Comparison of ENCODE assay signal across 9 cellular contexts in the genomic region with DNA sequence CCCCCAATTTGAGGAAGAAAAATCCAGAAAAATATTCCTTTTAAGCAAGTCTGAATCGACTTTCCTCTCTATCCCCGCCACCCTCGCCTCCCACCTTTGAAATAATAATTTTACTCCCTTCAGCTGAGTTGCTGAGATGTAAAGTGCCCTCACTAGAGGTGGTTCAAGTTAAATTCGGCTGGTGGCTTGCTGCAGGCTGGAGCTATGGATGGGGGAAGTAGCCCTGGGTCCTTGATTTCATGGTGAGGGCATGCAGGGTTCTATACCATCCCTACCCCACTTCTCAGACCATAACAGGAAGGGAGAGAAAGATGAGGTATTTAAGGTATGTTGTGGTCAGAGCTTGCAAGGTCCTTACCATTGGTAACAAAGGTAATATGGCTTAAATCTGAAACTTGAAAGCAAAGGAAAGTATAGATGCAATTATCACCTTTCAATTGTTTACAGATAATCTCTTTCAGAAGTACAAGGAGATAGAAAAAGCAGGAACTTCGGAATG.
DNase-seq lines count a peak whose midpoint lies in the region; ATAC-seq and TF ChIP-seq lines count a peak whose summit lies in the region.
"Had no signal": no experiment of that assay in that cellular context is flagged by ENCODE, and none has a peak within 500 bp of the region (broad histone marks: within the 10 kb centered on the region; RNA-seq: fewer than 3 reads in every experiment).

No MANE protein-coding gene starts in this region.

- peak overlapping the region; percentile 26; the same call in 1 of the 2 replicates for H3K4me2 ChIP-seq in SK-N-SH

- H3F3A ChIP-seq in SK-N-SH (replicated peaks; ENCODE audit: insufficient read depth): peaks cover 28% of the 10 kb centered on the region

- H3K9me2 ChIP-seq in SK-N-SH: no peaks in the 10 kb centered on the region

- no peak for ATAC-seq in HG03135 (IDR thresholded peaks at IDR 0.05; ENCODE audit: unreplicated experiment)
- no peak for ATAC-seq in left colon

- H3K27me3 ChIP-seq in SK-N-SH (ENCODE audit: insufficient read depth): no peaks in the 10 kb centered on the region
- no peaks in the 10 kb centered on the region for H3K27me3 ChIP-seq in stomach smooth muscle (ENCODE audit: control insufficient read depth in 1 of 2, insufficient read depth in 2 of 2, low read length in 2 of 2)

- no peaks in the 10 kb centered on the region for H3K79me2 ChIP-seq in SK-N-SH (ENCODE audit: insufficient read depth)

- H3K9ac ChIP-seq in SK-N-SH (no peak overlapping the region), stomach smooth muscle (ENCODE audit: low read length in 2 of 2) (peak overlapping the region in 1 of 2 donors; percentile 22)

- H3K4me1 ChIP-seq in SK-N-SH (ENCODE audit: control insufficient read depth in 1 of 2, insufficient read depth in 2 of 2, low read depth in 1 of 2, low read length in 1 of 2) (peaks cover 0 to 46% of the 10 kb centered on the region in 2 experiments; a peak in 3 of 4 replicates), stomach smooth muscle (ENCODE audit: control insufficient read depth, insufficient read depth, low read length) (peaks cover 9% of the 10 kb centered on the region)

- intact Hi-C loops in left colon (cut with DNase I, micrococcal nuclease): no loop called here

- DNase-seq in NCI-H82 (lab: John Stamatoyannopoulos, UW) (peak; percentile 2), NCI-H82 treated with DMSO at 0.1 percent for 48 hours (lab: John Stamatoyannopoulos, UW; ENCODE audit: unreplicated experiment) (no peak), SK-N-SH (no peak), fibroblast of pulmonary artery (ENCODE audit: low read depth) (peak; percentile 55), left colon (no peak), GM10248 (ENCODE audit: extremely low spot score) (no peak)
- DNase-seq: activated B cell treated with CpG ODN at 0.5 μM for 24 hours had no signal

- TF ChIP-seq RAD21 in SK-N-SH (IDR thresholded peaks at IDR 0.05; ENCODE audit: low read length): no peak

- peak overlapping the region; percentile 75 for H2AFZ ChIP-seq in SK-N-SH (ENCODE audit: low read depth)

- TF ChIP-seq CTCF in SK-N-SH (IDR thresholded peaks at IDR 0.05): no peak
- TF ChIP-seq CTCF in fibroblast of pulmonary artery (IDR thresholded peaks at IDR 0.05; ENCODE audit: low read length, missing control alignments): no peak
- TF ChIP-seq CTCF in GM10248 (IDR thresholded peaks at IDR 0.05; ENCODE audit: control extremely low read depth, extremely low read depth, low read depth, missing control alignments): no peak

- no peaks in the 10 kb centered on the region for H4K20me1 ChIP-seq in SK-N-SH (ENCODE audit: insufficient read depth)

- no peaks in the 10 kb centered on the region for H3K36me3 ChIP-seq in SK-N-SH (replicated peaks in 1 of 2; ENCODE audit: control insufficient read depth in 1 of 2, insufficient read depth in 2 of 2, low read length in 1 of 2)
- no peaks in the 10 kb centered on the region for H3K36me3 ChIP-seq in stomach smooth muscle (ENCODE audit: control insufficient read depth in 2 of 2, insufficient read depth in 2 of 2, low read length in 2 of 2)

- 83% methylated on average over 5 of the region's 5 CpGs for WGBS in SK-N-SH (ENCODE audit: low lambda C conversion rate)

- TF ChIP-seq EP300 in SK-N-SH (IDR thresholded peaks at IDR 0.05; ENCODE audit: borderline replicate concordance in 1 of 2, low read depth in 1 of 2, low read length in 1 of 2): no peak

- POLR2A ChIA-PET in SK-N-SH (lab: Yijun Ruan, JAX): no interaction called here
- POLR2A ChIA-PET in GM10248 (lab: Yijun Ruan, JAX): no interaction called here

- 0 out of 4 replicates have a peak overlapping the region, but pooled peaks of 1 of the 2 experiments have one; percentile 13 for H3K4me3 ChIP-seq in SK-N-SH (ENCODE audit: low read depth in 2 of 2, low read length in 1 of 2)
- H3K4me3 ChIP-seq in fibroblast of pulmonary artery (replicated peaks; ENCODE audit: low read depth, low read length): peak overlapping the region; percentile 66
- H3K4me3 ChIP-seq in stomach smooth muscle (ENCODE audit: low read length in 2 of 2): peak overlapping the region in 1 of 2 donors; percentile 20

- H3K9me3 ChIP-seq in SK-N-SH (no peaks in the 10 kb centered on the region), stomach smooth muscle (ENCODE audit: control insufficient read depth in 2 of 2, low read length in 2 of 2) (no peaks in the 10 kb centered on the region)

- H3K27ac ChIP-seq in SK-N-SH (ENCODE audit: low read depth in 2 of 2, low read length in 1 of 2) (peak overlapping the region in 1 of 2 experiments; percentile 61; a peak in 1 of 4 replicates), stomach smooth muscle (ENCODE audit: low read length) (peak overlapping the region; percentile 53)

- CTCF ChIA-PET in SK-N-SH (lab: Yijun Ruan, JAX) (interaction anchor here (0.6 to 1.5 kb wide), 2 partner anchors 11 to 21 kb away, joined by 3 to 5 read pairs; no protein-coding TSS in a partner anchor), GM10248 (lab: Yijun Ruan, JAX) (interaction anchor here (0.9 to 1.5 kb wide), 2 partner anchors 15 to 22 kb away, joined by 3 read pairs; no protein-coding TSS in a partner anchor)

TF ChIP-seq in SK-N-SH, 30 proteins besides CTCF, POLR2A, EP300 and RAD21 (continues in another document):
- TF ChIP-seq JUND (IDR thresholded peaks at IDR 0.05) (no peak), NFIC (IDR thresholded peaks at IDR 0.05; ENCODE audit: borderline replicate concordance) (no peak), TAF1 (IDR thresholded peaks at IDR 0.05; ENCODE audit: borderline replicate concordance, low read depth, low read length) (no peak), RXRA (IDR thresholded peaks at IDR 0.05; ENCODE audit: borderline replicate concordance, low read depth) (no peak), GATA2 (CRISPR knock-in tag; IDR thresholded peaks at IDR 0.05) (no peak), CHD2 (IDR thresholded peaks at IDR 0.05; ENCODE audit: low read length, partially characterized antibody) (no peak), RFX5 (IDR thresholded peaks at IDR 0.05; ENCODE audit: low read length) (no peak), GABPA (IDR thresholded peaks at IDR 0.05; ENCODE audit: low read depth) (no peak), MXI1 (IDR thresholded peaks at IDR 0.05; ENCODE audit: low read depth, low read length) (no peak), TEAD4 (IDR thresholded peaks at IDR 0.05; ENCODE audit: borderline replicate concordance, insufficient read depth) (no peak)
- TF ChIP-seq, protein P1, sequence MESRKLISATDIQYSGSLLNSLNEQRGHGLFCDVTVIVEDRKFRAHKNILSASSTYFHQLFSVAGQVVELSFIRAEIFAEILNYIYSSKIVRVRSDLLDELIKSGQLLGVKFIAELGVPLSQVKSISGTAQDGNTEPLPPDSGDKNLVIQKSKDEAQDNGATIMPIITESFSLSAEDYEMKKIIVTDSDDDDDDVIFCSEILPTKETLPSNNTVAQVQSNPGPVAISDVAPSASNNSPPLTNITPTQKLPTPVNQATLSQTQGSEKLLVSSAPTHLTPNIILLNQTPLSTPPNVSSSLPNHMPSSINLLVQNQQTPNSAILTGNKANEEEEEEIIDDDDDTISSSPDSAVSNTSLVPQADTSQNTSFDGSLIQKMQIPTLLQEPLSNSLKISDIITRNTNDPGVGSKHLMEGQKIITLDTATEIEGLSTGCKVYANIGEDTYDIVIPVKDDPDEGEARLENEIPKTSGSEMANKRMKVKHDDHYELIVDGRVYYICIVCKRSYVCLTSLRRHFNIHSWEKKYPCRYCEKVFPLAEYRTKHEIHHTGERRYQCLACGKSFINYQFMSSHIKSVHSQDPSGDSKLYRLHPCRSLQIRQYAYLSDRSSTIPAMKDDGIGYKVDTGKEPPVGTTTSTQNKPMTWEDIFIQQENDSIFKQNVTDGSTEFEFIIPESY (IDR thresholded peaks at IDR 0.05; ENCODE audit: borderline replicate concordance, low read depth): no peak
- TF ChIP-seq, protein P2, sequence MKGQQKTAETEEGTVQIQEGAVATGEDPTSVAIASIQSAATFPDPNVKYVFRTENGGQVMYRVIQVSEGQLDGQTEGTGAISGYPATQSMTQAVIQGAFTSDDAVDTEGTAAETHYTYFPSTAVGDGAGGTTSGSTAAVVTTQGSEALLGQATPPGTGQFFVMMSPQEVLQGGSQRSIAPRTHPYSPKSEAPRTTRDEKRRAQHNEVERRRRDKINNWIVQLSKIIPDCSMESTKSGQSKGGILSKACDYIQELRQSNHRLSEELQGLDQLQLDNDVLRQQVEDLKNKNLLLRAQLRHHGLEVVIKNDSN (IDR thresholded peaks at IDR 0.05; ENCODE audit: borderline replicate concordance, low read depth): no peak
- TF ChIP-seq, protein P3, sequence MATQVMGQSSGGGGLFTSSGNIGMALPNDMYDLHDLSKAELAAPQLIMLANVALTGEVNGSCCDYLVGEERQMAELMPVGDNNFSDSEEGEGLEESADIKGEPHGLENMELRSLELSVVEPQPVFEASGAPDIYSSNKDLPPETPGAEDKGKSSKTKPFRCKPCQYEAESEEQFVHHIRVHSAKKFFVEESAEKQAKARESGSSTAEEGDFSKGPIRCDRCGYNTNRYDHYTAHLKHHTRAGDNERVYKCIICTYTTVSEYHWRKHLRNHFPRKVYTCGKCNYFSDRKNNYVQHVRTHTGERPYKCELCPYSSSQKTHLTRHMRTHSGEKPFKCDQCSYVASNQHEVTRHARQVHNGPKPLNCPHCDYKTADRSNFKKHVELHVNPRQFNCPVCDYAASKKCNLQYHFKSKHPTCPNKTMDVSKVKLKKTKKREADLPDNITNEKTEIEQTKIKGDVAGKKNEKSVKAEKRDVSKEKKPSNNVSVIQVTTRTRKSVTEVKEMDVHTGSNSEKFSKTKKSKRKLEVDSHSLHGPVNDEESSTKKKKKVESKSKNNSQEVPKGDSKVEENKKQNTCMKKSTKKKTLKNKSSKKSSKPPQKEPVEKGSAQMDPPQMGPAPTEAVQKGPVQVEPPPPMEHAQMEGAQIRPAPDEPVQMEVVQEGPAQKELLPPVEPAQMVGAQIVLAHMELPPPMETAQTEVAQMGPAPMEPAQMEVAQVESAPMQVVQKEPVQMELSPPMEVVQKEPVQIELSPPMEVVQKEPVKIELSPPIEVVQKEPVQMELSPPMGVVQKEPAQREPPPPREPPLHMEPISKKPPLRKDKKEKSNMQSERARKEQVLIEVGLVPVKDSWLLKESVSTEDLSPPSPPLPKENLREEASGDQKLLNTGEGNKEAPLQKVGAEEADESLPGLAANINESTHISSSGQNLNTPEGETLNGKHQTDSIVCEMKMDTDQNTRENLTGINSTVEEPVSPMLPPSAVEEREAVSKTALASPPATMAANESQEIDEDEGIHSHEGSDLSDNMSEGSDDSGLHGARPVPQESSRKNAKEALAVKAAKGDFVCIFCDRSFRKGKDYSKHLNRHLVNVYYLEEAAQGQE (IDR thresholded peaks at IDR 0.05; ENCODE audit: low read depth, low read length): no peak

Comparison
In these comparisons a context has a peak if more than half of its experiments do, and no peak if none do; other contexts are left out.
1. DNase-seq: peak in NCI-H82 (single experiment) and fibroblast of pulmonary artery (single experiment); none in NCI-H82 treated with DMSO at 0.1 percent for 48 hours (single experiment), SK-N-SH (single experiment), left colon (0 of 2) and GM10248 (single experiment).